ENCODE assay signal across 8 cellular contexts in genomic region chr1:24018611-24019580, GRCh38. TPM values are rescaled to one million over a fixed set of nuclear protein-coding genes. Genes with fewer than 3 reads are reported as not detected.
DNase-seq lines count a peak whose midpoint lies in the region; ATAC-seq and TF ChIP-seq lines count a peak whose summit lies in the region.

No MANE protein-coding gene starts in this region.

- H3K27me3 ChIP-seq in RWPE2 (ENCODE audit: insufficient read depth, poor library complexity, severe bottlenecking) (no peaks in the 10 kb centered on the region), esophagus squamous epithelium (no peaks in the 10 kb centered on the region), mucosa of stomach (ENCODE audit: control insufficient read depth, insufficient read depth, low read length) (no peaks in the 10 kb centered on the region)

- ATAC-seq in RWPE2 (ENCODE audit: low read depth) (peak; percentile 86), HG02759 (IDR thresholded peaks at IDR 0.05; ENCODE audit: unreplicated experiment) (no peak), GM19035 (IDR thresholded peaks at IDR 0.05; ENCODE audit: unreplicated experiment) (no peak), HG03442 (IDR thresholded peaks at IDR 0.05; ENCODE audit: unreplicated experiment) (no peak)

- H3K36me3 ChIP-seq in RWPE2 (ENCODE audit: low read depth): no peaks in the 10 kb centered on the region
- no peaks in the 10 kb centered on the region for H3K36me3 ChIP-seq in esophagus squamous epithelium
- H3K36me3 ChIP-seq in mucosa of stomach (ENCODE audit: control insufficient read depth, insufficient read depth, low read length): no peaks in the 10 kb centered on the region

- H3K9me3 ChIP-seq in RWPE2 (ENCODE audit: severe bottlenecking) (no peaks in the 10 kb centered on the region), esophagus squamous epithelium (no peaks in the 10 kb centered on the region), mucosa of stomach (ENCODE audit: control insufficient read depth, low read length) (no peaks in the 10 kb centered on the region)

- DNase-seq in EL: peak; percentile 99
- peak; percentile 96 for DNase-seq in RWPE2 (ENCODE audit: low spot score)
- DNase-seq in esophagus squamous epithelium (lab: John Stamatoyannopoulos, UW): peak; percentile 10
- DNase-seq in activated effector memory CD4-positive, alpha-beta T cell treated with anti-CD3 and anti-CD28 coated beads, Interleukin-2, amount 50 U/mL, for 16 hours: no peak

- WGBS in esophagus squamous epithelium, 2 donors: 50 to 52% methylated on average over 15 to 20 of the region's 20 CpGs

- no peak overlapping the region for H3K4me3 ChIP-seq in RWPE2 (ENCODE audit: severe bottlenecking)
- peak overlapping the region in 1 of 4 donors; percentile 6 for H3K4me3 ChIP-seq in esophagus squamous epithelium
- H3K4me3 ChIP-seq in mucosa of stomach (ENCODE audit: low read length): no peak overlapping the region

- no peak for TF ChIP-seq POLR2A in esophagus squamous epithelium (IDR thresholded peaks at IDR 0.05)

- peaks cover 25% of the 10 kb centered on the region for H3K4me1 ChIP-seq in RWPE2 (ENCODE audit: insufficient read depth, poor library complexity, severe bottlenecking)
- H3K4me1 ChIP-seq in esophagus squamous epithelium: peaks cover 6 to 45% (median 9%) of the 10 kb centered on the region in 3 donors
- peaks cover 59% of the 10 kb centered on the region for H3K4me1 ChIP-seq in mucosa of stomach (ENCODE audit: control insufficient read depth, insufficient read depth, low read length)

- peak overlapping the region; percentile 58 for H3K9ac ChIP-seq in mucosa of stomach (ENCODE audit: low read length)

- intact Hi-C loops in esophagus squamous epithelium (cut with DNase I): no loop called here

- H3K27ac ChIP-seq in RWPE2 (ENCODE audit: poor library complexity, severe bottlenecking) (peak overlapping the region; percentile 78), esophagus squamous epithelium (peak overlapping the region; percentile 58 to 87 (median 85))

- TF ChIP-seq CTCF in RWPE2 (IDR thresholded peaks at IDR 0.05; ENCODE audit: poor library complexity, severe bottlenecking) (no peak), esophagus squamous epithelium (IDR thresholded peaks at IDR 0.05) (no peak)

RNA-seq across cellular contexts. Expression of gene SRSF10, which starts 38.8 kb away (rescaled TPM):
- total RNA-seq in esophagus squamous epithelium: 10 to 100 TPM; 45.1 to 96.1 (median 67.1) TPM

RNA-seq across cellular contexts. Expression of gene PNRC2, which starts 59.3 kb away (rescaled TPM):
- total RNA-seq in esophagus squamous epithelium: 100 to 1,000 TPM in 1 of 4 donors, 10 to 100 TPM in 3; 42.6 to 123 (median 88.7) TPM
